17 cellular contexts compared by ENCODE assay signal in genomic region chr20:39066464-39066863, GRCh38.
DNase-seq lines count a peak whose midpoint lies in the region; ATAC-seq and TF ChIP-seq lines count a peak whose summit lies in the region.
"Had no signal": no experiment of that assay in that cellular context is flagged by ENCODE, and none has a peak within 500 bp of the region (broad histone marks: within the 10 kb centered on the region; RNA-seq: fewer than 3 reads in every experiment).

No MANE protein-coding gene starts in this region.

- peak; percentile 25; the same call in 1 of the 2 replicates for TF ChIP-seq CTCF in OCI-LY1 (IDR thresholded peaks at IDR 0.05; ENCODE audit: low read length)

- no peak overlapping the region for H3K4me3 ChIP-seq in H7 (ENCODE audit: insufficient read depth, low read depth, low read length)
- H3K4me3 ChIP-seq in OCI-LY1 (ENCODE audit: low read depth, low read length, poor library complexity, severe bottlenecking): no peak overlapping the region
- H3K4me3 ChIP-seq: left ventricle myocardium inferior had no signal

- no peaks in the 10 kb centered on the region for H3K36me3 ChIP-seq in H7 (replicated peaks; ENCODE audit: control insufficient read depth, insufficient read depth, low read length)
- no peaks in the 10 kb centered on the region for H3K36me3 ChIP-seq in OCI-LY1 (ENCODE audit: insufficient read depth, low read length)
- H3K36me3 ChIP-seq: left ventricle myocardium inferior had no signal

- H3K79me2 ChIP-seq in OCI-LY1 (ENCODE audit: insufficient read depth, low read length): no peaks in the 10 kb centered on the region

- DNase-seq in COR-L47 (lab: John Stamatoyannopoulos, UW) (peak; percentile 32), H7 (peak; percentile 90), iPS-NIHi7 (ENCODE audit: extremely low spot score) (peak; percentile 90), sciatic nerve (ENCODE audit: low spot score) (no peak), nucleus accumbens (lab: John Stamatoyannopoulos, UW) (no peak), NOMO-1 (lab: John Stamatoyannopoulos, UW; ENCODE audit: unreplicated experiment in 2 of 2) (no peak)
- DNase-seq: activated CD4-positive, CD25-positive, alpha-beta regulatory T cell; activated naive CD8-positive, alpha-beta T cell treated with anti-CD3 and anti-CD28 coated beads for 36 hours; CD4-positive, alpha-beta T cell; foreskin keratinocyte; left ventricle myocardium inferior; NCI-H1048; stimulated activated CD4-positive, alpha-beta T cell treated with anti-CD3 and anti-CD28 coated beads, Interleukin-2, amount 100 ng/mL, for 24 hours had no signal

- no peak overlapping the region for H3K9ac ChIP-seq in OCI-LY1 (ENCODE audit: low read length)

- H4K20me1 ChIP-seq in OCI-LY1 (ENCODE audit: insufficient read depth, low read length): no peaks in the 10 kb centered on the region

- H3K4me2 ChIP-seq in OCI-LY1 (ENCODE audit: low read length): no peak overlapping the region

- no peaks in the 10 kb centered on the region for H3F3A ChIP-seq in OCI-LY1 (ENCODE audit: insufficient read depth, low read length)

- H2AFZ ChIP-seq in OCI-LY1 (ENCODE audit: low read length): no peak overlapping the region

- H3K4me1 ChIP-seq in OCI-LY1 (ENCODE audit: insufficient read depth, low read length, severe bottlenecking): no peaks in the 10 kb centered on the region
- H3K4me1 ChIP-seq: left ventricle myocardium inferior had no signal

- H3K27ac ChIP-seq in OCI-LY1 (ENCODE audit: low read depth, low read length, poor library complexity, severe bottlenecking): no peak overlapping the region
- H3K27ac ChIP-seq: epithelial cell of prostate, foreskin keratinocyte, left ventricle myocardium inferior had no signal

- intact Hi-C loops in sciatic nerve (cut with DNase I): no loop called here

- ATAC-seq in sciatic nerve (no peak), GM18517 (IDR thresholded peaks at IDR 0.05; ENCODE audit: unreplicated experiment) (no peak)
- ATAC-seq: foreskin keratinocyte, HCT116 had no signal

- no peaks in the 10 kb centered on the region for H3K9me2 ChIP-seq in OCI-LY1 (ENCODE audit: low read depth, low read length)

- H3K27me3 ChIP-seq in H7 (ENCODE audit: control insufficient read depth, insufficient read depth, low read length): no peaks in the 10 kb centered on the region; the same call in 1 of the 2 replicates
- no peaks in the 10 kb centered on the region; the same call in 1 of the 2 replicates for H3K27me3 ChIP-seq in OCI-LY1 (ENCODE audit: insufficient read depth, low read length)
- H3K27me3 ChIP-seq: foreskin keratinocyte had no signal

- H3K9me3 ChIP-seq in OCI-LY1 (ENCODE audit: low read length): no peaks in the 10 kb centered on the region

Comparison
In these comparisons a context has a peak if more than half of its experiments do, and no peak if none do; other contexts are left out.
1. DNase-seq: peak in COR-L47 (single experiment), H7 (single experiment) and iPS-NIHi7 (single experiment); none in sciatic nerve (single experiment), nucleus accumbens (0 of 56) and NOMO-1 (0 of 2).